ENCODE assay signal across 8 cellular contexts in genomic region chr2:84515788-84516187, GRCh38. TPM values are rescaled to one million over a fixed set of nuclear protein-coding genes. Genes with fewer than 3 reads are reported as not detected.
DNase-seq lines count a peak whose midpoint lies in the region; ATAC-seq and TF ChIP-seq lines count a peak whose summit lies in the region.

No MANE protein-coding gene starts in this region.

- H3K4me3 Mint-ChIP-seq in activated naive CD8-positive, alpha-beta T cell treated with anti-CD3 and anti-CD28 coated beads, Interleukin-2, amount 50 U/mL, for 24 hours = peak overlapping the region; percentile 84
- peak overlapping the region; percentile 79 to 89 (median 84) for H3K4me3 Mint-ChIP-seq in immature natural killer cell

- H3K4me2 ChIP-seq in smooth muscle cell = peak overlapping the region; percentile 91

- no peak for DNase-seq in HFF-Myc (ENCODE audit: extremely low read depth, low read depth)
- DNase-seq in activated naive CD8-positive, alpha-beta T cell treated with anti-CD3 and anti-CD28 coated beads, Interleukin-2, amount 50 U/mL, for 24 hours = no peak
- DNase-seq in immature natural killer cell = no peak
- no peak for DNase-seq in smooth muscle cell (lab: John Stamatoyannopoulos, UW; ENCODE audit: unreplicated experiment)
- no peak for DNase-seq in inferior parietal cortex (ENCODE audit: extremely low spot score)
- no peak for DNase-seq in NOMO-1 treated with DMSO at 0.1 percent for 48 hours (lab: John Stamatoyannopoulos, UW; ENCODE audit: unreplicated experiment)
- no peak for DNase-seq in DMS79 (lab: John Stamatoyannopoulos, UW)
- no peak for DNase-seq in adrenal gland

- H3F3A ChIP-seq in smooth muscle cell (ENCODE audit: low read depth) = no peaks in the 10 kb centered on the region

- H3K27me3 Mint-ChIP-seq in activated naive CD8-positive, alpha-beta T cell treated with anti-CD3 and anti-CD28 coated beads, Interleukin-2, amount 50 U/mL, for 24 hours = no peaks in the 10 kb centered on the region
- H3K27me3 Mint-ChIP-seq in immature natural killer cell (ENCODE audit: low read depth in 3 of 3) = peaks cover 5 to 15% (median 9%) of the 10 kb centered on the region in 3 donors

- 86% methylated on average over 9 of the region's 9 CpGs for WGBS in smooth muscle cell (ENCODE audit: low lambda C conversion rate)
- 60 to 66% (median 63%) methylated on average over 9 of the region's 9 CpGs for WGBS in adrenal gland, 4 donors

- TF ChIP-seq POLR2A in adrenal gland (IDR thresholded peaks at IDR 0.05) = no peak

- no peaks in the 10 kb centered on the region for H3K36me3 ChIP-seq in smooth muscle cell (ENCODE audit: low read depth)
- H3K36me3 ChIP-seq in adrenal gland (replicated peaks in 1 of 2) = no peaks in the 10 kb centered on the region

- H3K36me3 Mint-ChIP-seq in activated naive CD8-positive, alpha-beta T cell treated with anti-CD3 and anti-CD28 coated beads, Interleukin-2, amount 50 U/mL, for 24 hours (ENCODE audit: low read depth) = no peaks in the 10 kb centered on the region
- no peaks in the 10 kb centered on the region for H3K36me3 Mint-ChIP-seq in immature natural killer cell

- H2AFZ ChIP-seq in smooth muscle cell (ENCODE audit: low read depth) = peak overlapping the region; percentile 94

- peaks cover 21% of the 10 kb centered on the region for H3K4me1 Mint-ChIP-seq in activated naive CD8-positive, alpha-beta T cell treated with anti-CD3 and anti-CD28 coated beads, Interleukin-2, amount 50 U/mL, for 24 hours
- peaks cover 16 to 17% of the 10 kb centered on the region in 2 donors for H3K4me1 Mint-ChIP-seq in immature natural killer cell

- H4K20me1 ChIP-seq in smooth muscle cell (ENCODE audit: low read depth) = no peaks in the 10 kb centered on the region

- H3K9me3 ChIP-seq in smooth muscle cell (replicated peaks; ENCODE audit: low read depth) (no peaks in the 10 kb centered on the region), adrenal gland (replicated peaks in 1 of 3) (no peaks in the 10 kb centered on the region)

- no peaks in the 10 kb centered on the region for H3K9me3 Mint-ChIP-seq in activated naive CD8-positive, alpha-beta T cell treated with anti-CD3 and anti-CD28 coated beads, Interleukin-2, amount 50 U/mL, for 24 hours
- H3K9me3 Mint-ChIP-seq in immature natural killer cell = peaks cover 0 to 5% (median under 1%) of the 10 kb centered on the region in 6 donors

- intact Hi-C loops in adrenal gland (cut with DNase I) = loop anchor here in 1 of 2 donors (10.0 kb wide), 1 partner anchor 359 kb away; no protein-coding TSS in a partner anchor

- H3K4me3 ChIP-seq in HFF-Myc (replicated peaks; ENCODE audit: low read depth, low read length) = peak overlapping the region; percentile 44; the same call in 1 of the 2 replicates
- peak overlapping the region; percentile 71 for H3K4me3 ChIP-seq in smooth muscle cell
- H3K4me3 ChIP-seq in adrenal gland = peak overlapping the region in 1 of 4 donors; percentile 56

- peak overlapping the region; percentile 4 for H3K27ac ChIP-seq in smooth muscle cell (ENCODE audit: low read depth)
- H3K27ac ChIP-seq in adrenal gland = peak overlapping the region in 1 of 5 donors; percentile 4

- H3K27ac Mint-ChIP-seq in activated naive CD8-positive, alpha-beta T cell treated with anti-CD3 and anti-CD28 coated beads, Interleukin-2, amount 50 U/mL, for 24 hours = peak overlapping the region; percentile 16
- H3K27ac Mint-ChIP-seq in immature natural killer cell = peak overlapping the region in 4 of 6 donors; percentile 63 to 91 (median 79)

- H3K79me2 ChIP-seq in smooth muscle cell (ENCODE audit: low read depth) = no peaks in the 10 kb centered on the region

- TF ChIP-seq CTCF in HFF-Myc (IDR thresholded peaks at IDR 0.05; ENCODE audit: low read depth, low read length, missing control alignments) (no peak), smooth muscle cell (IDR thresholded peaks at IDR 0.05; ENCODE audit: borderline replicate concordance, insufficient read depth, poor library complexity, severe bottlenecking) (no peak), adrenal gland (IDR thresholded peaks at IDR 0.05) (no peak)

- peaks cover 5% of the 10 kb centered on the region for H3K4me1 ChIP-seq in smooth muscle cell (ENCODE audit: low read depth)
- peaks cover 0 to 9% of the 10 kb centered on the region in 2 donors for H3K4me1 ChIP-seq in adrenal gland (replicated peaks in 1 of 2)

- peak overlapping the region; percentile 58 for H3K9ac ChIP-seq in smooth muscle cell (ENCODE audit: low read depth)

- H3K27me3 ChIP-seq in smooth muscle cell (ENCODE audit: low read depth) (no peaks in the 10 kb centered on the region), adrenal gland (no peaks in the 10 kb centered on the region)

- ATAC-seq in activated naive CD8-positive, alpha-beta T cell treated with anti-CD3 and anti-CD28 coated beads, Interleukin-2, amount 50 U/mL, for 24 hours = no peak

RNA-seq across cellular contexts. Expression of gene DNAH6, which starts 0.5 kb away (rescaled TPM):
- under 1 TPM in 1 of 3 donors, not detected in 2; 0.07 TPM for polyA plus RNA-seq in immature natural killer cell
- 0.27 and 0.72 TPM in 2 replicates for total RNA-seq in smooth muscle cell
- 0.47 and 0.96 TPM in 2 replicates for polyA plus RNA-seq in smooth muscle cell
- under 1 TPM; 0.06 to 0.74 (median 0.27) TPM for total RNA-seq in adrenal gland
- under 1 TPM; 0.27 to 0.53 (median 0.32) TPM for polyA plus RNA-seq in adrenal gland

RNA-seq across cellular contexts. Expression of gene SUCLG1, which starts 56.7 kb away (rescaled TPM):
- polyA plus RNA-seq in immature natural killer cell (100 to 1,000 TPM in 2 of 3 donors, 10 to 100 TPM in 1; 99.2 to 125 (median 105) TPM), smooth muscle cell (77.0 and 81.7 TPM in 2 replicates), adrenal gland (100 to 1,000 TPM in 1 of 3 donors, 10 to 100 TPM in 2; 55.5 to 142 (median 84.6) TPM)
- total RNA-seq in smooth muscle cell (63.1 and 63.3 TPM in 2 replicates), adrenal gland (100 to 1,000 TPM in 2 of 8 donors, 10 to 100 TPM in 6; 42.5 to 270 (median 86.1) TPM)
